8 cellular contexts compared by ENCODE assay signal in the genomic region with DNA sequence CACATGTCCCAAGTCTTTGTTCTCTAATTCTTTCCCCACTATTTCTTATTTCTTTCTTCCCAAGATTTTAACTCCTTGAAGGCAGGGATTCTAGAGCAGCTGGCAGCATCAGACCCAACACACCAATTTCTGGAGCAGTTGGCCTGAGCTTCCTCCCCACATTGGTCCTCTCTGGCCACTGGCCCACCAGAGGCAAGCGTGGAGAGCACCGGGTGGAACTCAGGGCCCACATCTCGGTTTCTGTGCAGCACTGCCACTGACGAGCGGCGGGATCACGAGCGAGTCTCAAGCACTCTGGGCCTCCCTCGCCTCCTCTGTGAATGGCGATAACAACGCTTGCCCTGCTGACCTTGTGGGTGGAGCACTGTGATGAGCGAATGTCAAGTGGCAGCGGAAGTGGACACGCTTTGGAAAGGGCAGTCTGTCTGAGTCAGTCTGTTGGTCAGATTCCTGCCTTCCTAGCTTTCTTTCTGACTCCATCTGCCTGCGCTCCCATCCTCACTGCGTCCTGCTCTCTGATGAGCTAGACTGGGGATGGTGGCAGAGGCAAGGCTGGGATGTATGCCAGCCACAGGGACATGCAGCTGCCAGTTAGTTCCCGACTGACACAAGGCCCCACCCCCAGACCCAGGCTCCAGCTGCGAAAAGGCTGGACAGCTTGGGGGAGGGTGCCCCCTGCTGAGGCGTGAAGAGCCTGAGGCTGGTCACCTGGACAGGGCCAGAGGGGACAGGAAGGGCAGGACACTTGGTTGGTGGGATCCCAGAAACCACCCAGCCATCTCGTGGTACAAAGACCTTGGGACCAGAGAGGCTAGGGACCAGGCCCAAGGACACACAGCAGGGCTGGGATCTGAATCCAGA. TPM values are rescaled to one million over a fixed set of nuclear protein-coding genes. Genes with fewer than 3 reads are reported as not detected.
DNase-seq lines count a peak whose midpoint lies in the region.

No MANE protein-coding gene starts in this region.

- no peak overlapping the region for H3K27ac Mint-ChIP-seq in activated T-cell treated with anti-CD3 and anti-CD28 coated beads, Interleukin-2, amount 50 U/mL, for 24 hours

- H3K9me3 Mint-ChIP-seq in activated T-cell treated with anti-CD3 and anti-CD28 coated beads, Interleukin-2, amount 50 U/mL, for 24 hours: no peaks in the 10 kb centered on the region

- H3K36me3 Mint-ChIP-seq in activated T-cell treated with anti-CD3 and anti-CD28 coated beads, Interleukin-2, amount 50 U/mL, for 24 hours (ENCODE audit: low read depth): no peaks in the 10 kb centered on the region

- H3K4me3 Mint-ChIP-seq in activated T-cell treated with anti-CD3 and anti-CD28 coated beads, Interleukin-2, amount 50 U/mL, for 24 hours: no peak overlapping the region

- no peaks in the 10 kb centered on the region for H3K27me3 Mint-ChIP-seq in activated T-cell treated with anti-CD3 and anti-CD28 coated beads, Interleukin-2, amount 50 U/mL, for 24 hours

- DNase-seq in D341Med (ENCODE audit: low spot score) (peak; percentile 75), NCI-H146 (lab: John Stamatoyannopoulos, UW) (peak; percentile 78), amniotic epithelial cell (ENCODE audit: low read depth) (peak; percentile 72), mucosa of gallbladder (ENCODE audit: low spot score) (peak; percentile 19), ecto neural progenitor cell (ENCODE audit: low spot score) (no peak), SW 1271 (lab: John Stamatoyannopoulos, UW) (no peak)
- no peak for DNase-seq in stimulated activated CD4-positive, alpha-beta T cell treated with anti-CD3 and anti-CD28 coated beads, Interleukin-15, amount 100 ng/mL, for 24 hours
- no peak for DNase-seq in activated T-cell treated with anti-CD3 and anti-CD28 coated beads, Interleukin-2, amount 50 U/mL, for 24 hours

- no peaks in the 10 kb centered on the region for H3K4me1 Mint-ChIP-seq in activated T-cell treated with anti-CD3 and anti-CD28 coated beads, Interleukin-2, amount 50 U/mL, for 24 hours (ENCODE audit: low read depth)

RNA-seq across cellular contexts. Expression of a gene that starts 4.5 kb away (rescaled TPM):
- total RNA-seq in mucosa of gallbladder: 16.7 TPM

Comparison
In these comparisons a context has a peak if more than half of its experiments do, and no peak if none do; other contexts are left out.
1. DNase-seq: peak in D341Med (single experiment), NCI-H146 (single experiment), amniotic epithelial cell (single experiment) and mucosa of gallbladder (single experiment); none in ecto neural progenitor cell (single experiment), stimulated activated CD4-positive, alpha-beta T cell treated with anti-CD3 and anti-CD28 coated beads, Interleukin-15, amount 100 ng/mL, for 24 hours (single experiment), activated T-cell treated with anti-CD3 and anti-CD28 coated beads, Interleukin-2, amount 50 U/mL, for 24 hours (single experiment) and SW 1271 (0 of 2).